Comparison of ENCODE assay signal across 9 cellular contexts in genomic region chr19:5948697-5949564, GRCh38. TPM values are rescaled to one million over a fixed set of nuclear protein-coding genes. Genes with fewer than 3 reads are reported as not detected.
DNase-seq lines count a peak whose midpoint lies in the region; ATAC-seq and TF ChIP-seq lines count a peak whose summit lies in the region.
"Had no signal": no experiment of that assay in that cellular context is flagged by ENCODE, and none has a peak within 500 bp of the region (broad histone marks: within the 10 kb centered on the region; RNA-seq: fewer than 3 reads in every experiment).

No MANE protein-coding gene starts in this region.

- peaks cover 3 to 43% (median 5%) of the 10 kb centered on the region in 3 donors for H3K36me3 Mint-ChIP-seq in CD8-positive, alpha-beta memory T cell
- peaks cover 6% of the 10 kb centered on the region; the same call in 1 of the 2 replicates for H3K36me3 Mint-ChIP-seq in WTC11

- peaks cover 80% of the 10 kb centered on the region for H3K4me1 ChIP-seq in CD8-positive, alpha-beta memory T cell (ENCODE audit: insufficient read depth, low read length)
- H3K4me1 ChIP-seq in effector memory CD4-positive, alpha-beta T cell (ENCODE audit: control insufficient read depth, insufficient read depth, low read length, poor library complexity, severe bottlenecking) = peaks cover 62% of the 10 kb centered on the region
- H3K4me1 ChIP-seq in neutrophil (ENCODE audit: control insufficient read depth in 1 of 2, insufficient read depth in 1 of 2, low read depth in 1 of 2, low read length in 1 of 2) = peaks cover 44 to 46% of the 10 kb centered on the region in 2 experiments

- ATAC-seq in WTC11 (no peak), HG02763 (IDR thresholded peaks at IDR 0.05; ENCODE audit: unreplicated experiment) (no peak)

- H3K27me3 ChIP-seq in CD8-positive, alpha-beta memory T cell (ENCODE audit: insufficient read depth, low read length, poor library complexity, severe bottlenecking) = no peaks in the 10 kb centered on the region
- H3K27me3 ChIP-seq in effector memory CD4-positive, alpha-beta T cell (replicated peaks; ENCODE audit: control insufficient read depth, insufficient read depth, low read length, poor library complexity, severe bottlenecking) = no peaks in the 10 kb centered on the region
- no peaks in the 10 kb centered on the region for H3K27me3 ChIP-seq in neutrophil

- no peaks in the 10 kb centered on the region for H3K9me3 Mint-ChIP-seq in CD8-positive, alpha-beta memory T cell
- H3K9me3 Mint-ChIP-seq in WTC11 = no peaks in the 10 kb centered on the region

- H3K4me1 Mint-ChIP-seq in CD8-positive, alpha-beta memory T cell = peaks cover 80 to 90% (median 85%) of the 10 kb centered on the region in 3 donors
- H3K4me1 Mint-ChIP-seq in WTC11 = peaks cover 69% of the 10 kb centered on the region

- TF ChIP-seq CTCF in WTC11 (IDR thresholded peaks at IDR 0.05) = no peak
- no peak for TF ChIP-seq CTCF in neutrophil (IDR thresholded peaks at IDR 0.05)

- POLR2A ChIA-PET in CD8-positive, alpha-beta memory T cell (lab: Charles Lee) = interaction anchor here (2.2 kb wide), 1 partner anchor 13 kb away, joined by 5 read pairs; no protein-coding TSS in a partner anchor
- POLR2A ChIA-PET in WTC11 (lab: Charles Lee) = interaction anchor here (0.6 kb wide), 2 partner anchors 11 to 1541 kb away, joined by 3 to 6 read pairs; no protein-coding TSS in a partner anchor

- CTCF ChIA-PET in CD8-positive, alpha-beta memory T cell (lab: Charles Lee) = interaction anchor here (0.9 to 3.8 kb wide), 4 partner anchors 13 to 26 kb away, joined by 3 to 13 read pairs (median 4); no protein-coding TSS in a partner anchor
- CTCF ChIA-PET in WTC11 (lab: Charles Lee) = interaction anchor here (1.0 to 9.0 kb wide), 6 partner anchors 19 to 145 kb away, joined by 3 to 95 read pairs (median 6); no protein-coding TSS in a partner anchor

- peak overlapping the region; percentile 39 for H3K4me3 ChIP-seq in CD8-positive, alpha-beta memory T cell (ENCODE audit: low read length)
- H3K4me3 ChIP-seq in effector memory CD4-positive, alpha-beta T cell (ENCODE audit: insufficient read depth, low read depth, low read length, poor library complexity, severe bottlenecking) = peak overlapping the region; percentile 13
- H3K4me3 ChIP-seq in neutrophil (ENCODE audit: low read depth in 1 of 2, low read length in 1 of 2) = no peak overlapping the region

- peak overlapping the region; percentile 62 to 98 (median 94) for H3K27ac Mint-ChIP-seq in CD8-positive, alpha-beta memory T cell
- peak overlapping the region; percentile 42 for H3K27ac Mint-ChIP-seq in WTC11

- peaks cover 6% of the 10 kb centered on the region for H3K36me3 ChIP-seq in CD8-positive, alpha-beta memory T cell (ENCODE audit: insufficient read depth, low read length)
- peaks cover 2% of the 10 kb centered on the region for H3K36me3 ChIP-seq in effector memory CD4-positive, alpha-beta T cell (ENCODE audit: control insufficient read depth, insufficient read depth, low read length)
- peaks cover 13% of the 10 kb centered on the region for H3K36me3 ChIP-seq in neutrophil

- H3K9me3 ChIP-seq in CD8-positive, alpha-beta memory T cell (ENCODE audit: low read length) = no peaks in the 10 kb centered on the region
- no peaks in the 10 kb centered on the region for H3K9me3 ChIP-seq in effector memory CD4-positive, alpha-beta T cell (ENCODE audit: control insufficient read depth, low read length)
- H3K9me3 ChIP-seq in neutrophil = no peaks in the 10 kb centered on the region

- H3K27ac ChIP-seq in CD8-positive, alpha-beta memory T cell (ENCODE audit: low read depth, low read length) = peak overlapping the region; percentile 13
- peak overlapping the region; percentile 59 for H3K27ac ChIP-seq in effector memory CD4-positive, alpha-beta T cell (ENCODE audit: insufficient read depth, low read length, poor library complexity, severe bottlenecking)
- H3K27ac ChIP-seq in neutrophil = peak overlapping the region; percentile 96
- H3K27ac ChIP-seq: KMS-11 had no signal

- peaks cover 0 to 1% of the 10 kb centered on the region in 2 donors for H3K27me3 Mint-ChIP-seq in CD8-positive, alpha-beta memory T cell
- no peaks in the 10 kb centered on the region; the same call in 1 of the 2 replicates for H3K27me3 Mint-ChIP-seq in WTC11 (ENCODE audit: low read depth)

- no peak for DNase-seq in CD8-positive, alpha-beta memory T cell
- DNase-seq in WTC11 (ENCODE audit: low spot score) = no peak
- DNase-seq in effector memory CD4-positive, alpha-beta T cell = no peak
- no peak for DNase-seq in SW 1271 (lab: John Stamatoyannopoulos, UW)
- no peak for DNase-seq in medulla oblongata (ENCODE audit: extremely low spot score)
- no peak for DNase-seq in NCI-H2227 (lab: John Stamatoyannopoulos, UW; ENCODE audit: unreplicated experiment)

- peak overlapping the region; percentile 9 to 76 (median 74) for H3K4me3 Mint-ChIP-seq in CD8-positive, alpha-beta memory T cell
- H3K4me3 Mint-ChIP-seq in WTC11 = no peak overlapping the region

TF ChIP-seq in WTC11, 78 proteins besides CTCF, POLR2A, EP300 and RAD21:
- TF ChIP-seq ZSCAN18 (CRISPR knock-in tag; IDR thresholded peaks at IDR 0.05) (no peak), USF1 (CRISPR knock-in tag; IDR thresholded peaks at IDR 0.05) (no peak), TP53 (CRISPR knock-in tag; IDR thresholded peaks at IDR 0.05) (no peak), SP1 (CRISPR knock-in tag; conservative IDR thresholded peaks at IDR 0.05) (no peak), ZNF232 (CRISPR knock-in tag; IDR thresholded peaks at IDR 0.05) (no peak), ZBTB43 (CRISPR knock-in tag; IDR thresholded peaks at IDR 0.05) (no peak)

RNA-seq across cellular contexts. Expression of gene RANBP3, which starts 29.0 kb away (rescaled TPM):
- 10 to 100 TPM; 94.8 to 97.6 TPM for total RNA-seq in CD8-positive, alpha-beta memory T cell
- polyA plus RNA-seq in CD8-positive, alpha-beta memory T cell = 9.7 TPM
- total RNA-seq in WTC11 (2021) = 74.5 to 76.3 TPM (median 75.6 TPM) in 3 replicates

RNA-seq across cellular contexts. Expression of gene CAPS, which starts 34.9 kb away (rescaled TPM):
- 1 to 10 TPM; 5.3 to 7.3 TPM for total RNA-seq in CD8-positive, alpha-beta memory T cell
- polyA plus RNA-seq in CD8-positive, alpha-beta memory T cell = 2.7 TPM
- 4.6 to 5.8 TPM (median 5.3 TPM) in 3 replicates for total RNA-seq in WTC11 (2021)

RNA-seq across cellular contexts. Expression of gene VMAC, which starts 44.3 kb away (rescaled TPM):
- total RNA-seq in CD8-positive, alpha-beta memory T cell = 1 to 10 TPM; 4.0 to 4.1 TPM
- 6.3 TPM for polyA plus RNA-seq in CD8-positive, alpha-beta memory T cell
- 2.5 to 3.3 TPM (median 3.3 TPM) in 3 replicates for total RNA-seq in WTC11 (2021)

RNA-seq across cellular contexts. Expression of gene NDUFA11, which starts 45.3 kb away (rescaled TPM):
- total RNA-seq in CD8-positive, alpha-beta memory T cell = 100 to 1,000 TPM; 216 to 232 TPM
- polyA plus RNA-seq in CD8-positive, alpha-beta memory T cell = 399 TPM
- total RNA-seq in WTC11 (2021) = 260 to 261 TPM (median 260 TPM) in 3 replicates

Comparison
In these comparisons a context has a peak if more than half of its experiments do, and no peak if none do; other contexts are left out.
1. H3K27ac ChIP-seq: peak in every context shown above with its lines; median percentile 96 in neutrophil; 59 in effector memory CD4-positive, alpha-beta T cell; 13 in CD8-positive, alpha-beta memory T cell.
2. H3K4me3 ChIP-seq: peak in CD8-positive, alpha-beta memory T cell (single experiment) and effector memory CD4-positive, alpha-beta T cell (single experiment); none in neutrophil (0 of 2).